8 cellular contexts compared by ENCODE assay signal in the genomic region with DNA sequence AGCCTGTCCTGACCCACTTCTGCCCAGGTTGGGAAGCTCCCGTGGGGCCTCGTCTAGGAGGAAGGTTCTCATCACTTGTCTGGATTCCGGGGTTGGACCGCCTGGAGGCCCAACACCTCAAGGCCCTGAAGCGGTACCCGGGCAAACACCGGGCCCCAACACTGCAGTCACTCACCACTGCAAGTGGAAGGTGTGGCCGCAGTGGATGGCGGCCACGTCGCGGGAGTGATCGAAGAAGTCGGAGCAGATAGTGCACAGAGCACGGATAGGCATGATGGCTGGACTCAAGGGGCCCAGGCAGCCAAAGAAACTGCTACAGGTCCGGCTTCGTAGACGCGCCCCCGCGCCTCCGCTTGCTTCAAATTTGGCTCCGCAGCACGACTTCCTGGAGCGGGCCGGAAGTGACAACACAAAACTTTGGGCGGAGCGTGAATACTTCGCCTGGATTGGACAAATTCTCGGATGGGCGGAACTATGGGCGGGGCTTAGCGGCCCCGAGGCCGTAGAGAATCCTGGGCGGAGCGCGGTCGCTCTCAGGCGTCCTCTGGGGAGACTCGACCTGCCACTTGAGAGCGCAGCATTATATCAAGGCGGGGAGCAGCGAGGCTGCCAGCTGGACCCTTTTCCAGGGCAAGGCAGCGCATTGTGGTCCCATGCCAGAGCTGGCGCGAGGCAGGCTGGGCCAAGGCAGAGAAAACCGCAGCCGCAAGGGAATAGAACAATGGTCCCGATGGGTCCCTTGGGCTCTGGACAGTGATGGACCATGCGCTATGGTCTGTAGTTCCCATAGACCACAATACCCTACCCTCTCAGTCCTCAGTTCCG. TPM values are rescaled to one million over a fixed set of nuclear protein-coding genes. Genes with fewer than 3 reads are reported as not detected.
A peak's percentile ranks its signal among the peaks of the same experiment; 100 is the strongest.
DNase-seq lines count a peak whose midpoint lies in the region; ATAC-seq and TF ChIP-seq lines count a peak whose summit lies in the region.

Gene TRAIP, minus strand, starts transcription at position 384 of the 825 bp plus-strand sequence. Its CDS starts 111 bp downstream, at position 273.

- H3K4me3 ChIP-seq in right cardiac atrium (ENCODE audit: low read length) = peak within 1 kb of the TSS; percentile 46
- H3K4me3 ChIP-seq in uterus = peak within 1 kb of the TSS; percentile 54 to 58

- intact Hi-C loops in T-helper 2 cell treated with Interferon-gamma antibody and Interleukin-4, amounts not matched to agents 100 ng/mL and 5 ng/mL, for 36 hours (cut with micrococcal nuclease) = loop anchor here (1.0 to 5.0 kb wide), 3 partner anchors 48 to 84 kb away; partner anchors contain the start of genes IP6K1 and RBM6
- intact Hi-C loops in right cardiac atrium (cut with DNase I) (no loop called here), uterus (cut with DNase I; ENCODE audit: low total_unique reads) (no loop called here)

- ATAC-seq in GM18502 (IDR thresholded peaks at IDR 0.05; ENCODE audit: poor library complexity, unreplicated experiment) (peak; percentile 94), HG02938 (IDR thresholded peaks at IDR 0.05; ENCODE audit: unreplicated experiment) (peak; percentile 93), right cardiac atrium (peak; percentile 98 to 99)

- DNase-seq in NCI-H1694 treated with DMSO at 0.1 percent for 48 hours (lab: John Stamatoyannopoulos, UW) = peak; percentile 67
- DNase-seq in anterior cingulate cortex (lab: John Stamatoyannopoulos, UW) = peak; percentile 41 to 95 (median 88)
- DNase-seq in right cardiac atrium = peak; percentile 94 to 97 (median 97)
- DNase-seq in pulmonary artery endothelial cell (ENCODE audit: low read depth, low spot score) = peak; percentile 60
- DNase-seq in uterus = peak; percentile 94 to 96

- peak in 1 of 4 experiments; percentile 10 for TF ChIP-seq CTCF in uterus (IDR thresholded peaks at IDR 0.05)

- H3K9me3 ChIP-seq in right cardiac atrium (ENCODE audit: control insufficient read depth, low read length) (no peaks in the 10 kb centered on the region), uterus (no peaks in the 10 kb centered on the region)

- peak in 1 of 2 donors; percentile 64 for TF ChIP-seq POLR2A in uterus (IDR thresholded peaks at IDR 0.05)

- H3K4me1 ChIP-seq in right cardiac atrium (ENCODE audit: control insufficient read depth, insufficient read depth, low read length) (no peaks in the 10 kb centered on the region), uterus (peaks cover 0 to 4% of the 10 kb centered on the region in 2 donors)

- H3K27ac ChIP-seq in right cardiac atrium (ENCODE audit: low read length) (peak within 1 kb of the TSS; percentile 82), uterus (peak within 1 kb of the TSS; percentile 60 to 76)

- WGBS in right cardiac atrium = 2% methylated on average over 52 of the region's 52 CpGs

- H3K27me3 ChIP-seq in right cardiac atrium (ENCODE audit: control insufficient read depth, insufficient read depth) (no peaks in the 10 kb centered on the region), uterus (no peaks in the 10 kb centered on the region)

- no peaks in the 10 kb centered on the region for H3K36me3 ChIP-seq in uterus

RNA-seq across cellular contexts. Expression of gene TRAIP, which starts in this region (rescaled TPM):
- 30.4 and 31.8 TPM in 2 replicates for total RNA-seq in T-helper 2 cell treated with Interferon-gamma antibody and Interleukin-4, amounts not matched to agents 100 ng/mL and 5 ng/mL, for 36 hours
- total RNA-seq in right cardiac atrium (1 to 10 TPM in 3 of 4 donors, under 1 TPM in 1; 0.68 to 1.5 (median 1.3) TPM), pulmonary artery endothelial cell (4.4 and 5.1 TPM in 2 replicates), uterus (10 to 100 TPM in 1 of 4 donors, 1 to 10 TPM in 3; 1.5 to 17.4 (median 4.0) TPM)
- polyA plus RNA-seq in right cardiac atrium = 0.81 TPM

Comparison
In these comparisons a context has a peak if more than half of its experiments do, and no peak if none do; other contexts are left out.
1. Peak in every context shown above with its lines: DNase-seq, ATAC-seq, H3K4me3 ChIP-seq and H3K27ac ChIP-seq.